ENCODE assay signal across 10 cellular contexts in genomic region chr4:153758688-153759406, GRCh38. TPM values are rescaled to one million over a fixed set of nuclear protein-coding genes. Genes with fewer than 3 reads are reported as not detected.
DNase-seq lines count a peak whose midpoint lies in the region; ATAC-seq, FAIRE-seq and TF ChIP-seq lines count a peak whose summit lies in the region.
"Had no signal": no experiment of that assay in that cellular context is flagged by ENCODE, and none has a peak within 500 bp of the region (broad histone marks: within the 10 kb centered on the region; RNA-seq: fewer than 3 reads in every experiment).

No MANE protein-coding gene starts in this region.

- ATAC-seq in stimulated activated naive CD8-positive, alpha-beta T cell treated with anti-CD3 and anti-CD28 coated beads, Interleukin-15, amount 100 ng/mL, for 72 hours: peak; percentile 3
- ATAC-seq in GM18511 (IDR thresholded peaks at IDR 0.05; ENCODE audit: unreplicated experiment) (no peak), GM21423 (IDR thresholded peaks at IDR 0.05; ENCODE audit: unreplicated experiment) (no peak)

- no peaks in the 10 kb centered on the region for H3K36me3 ChIP-seq in ascending aorta
- no peaks in the 10 kb centered on the region for H3K36me3 ChIP-seq in keratinocyte (ENCODE audit: control insufficient read depth in 2 of 2, extremely low read depth in 1 of 2, insufficient read depth in 2 of 2, low read length in 2 of 2)

- FAIRE-seq in keratinocyte (lab: Jason Lieb, UNC): no peak

- H3K27ac Mint-ChIP-seq in activated CD4-positive, alpha-beta T cell treated with anti-CD3 and anti-CD28 coated beads, Interleukin-2, amount 10 ng/mL, durations not matched to agents 7 days and 5 days: peak overlapping the region; percentile 41
- no peak overlapping the region for H3K27ac Mint-ChIP-seq in stimulated activated naive CD8-positive, alpha-beta T cell treated with anti-CD3 and anti-CD28 coated beads, Interleukin-15, amount 100 ng/mL, for 72 hours

- H3K9ac ChIP-seq in keratinocyte (ENCODE audit: control insufficient read depth, extremely low read depth, insufficient read depth, low read length): no peak overlapping the region

- H3K36me3 Mint-ChIP-seq in activated CD4-positive, alpha-beta T cell treated with anti-CD3 and anti-CD28 coated beads, Interleukin-2, amount 10 ng/mL, durations not matched to agents 7 days and 5 days (ENCODE audit: low read depth): no peaks in the 10 kb centered on the region

- peaks cover 11% of the 10 kb centered on the region for H3K4me1 Mint-ChIP-seq in activated CD4-positive, alpha-beta T cell treated with anti-CD3 and anti-CD28 coated beads, Interleukin-2, amount 10 ng/mL, durations not matched to agents 7 days and 5 days
- H3K4me1 Mint-ChIP-seq in stimulated activated naive CD8-positive, alpha-beta T cell treated with anti-CD3 and anti-CD28 coated beads, Interleukin-15, amount 100 ng/mL, for 72 hours: peaks cover 19% of the 10 kb centered on the region

- H3K9me3 Mint-ChIP-seq in activated CD4-positive, alpha-beta T cell treated with anti-CD3 and anti-CD28 coated beads, Interleukin-2, amount 10 ng/mL, durations not matched to agents 7 days and 5 days: no peaks in the 10 kb centered on the region
- no peaks in the 10 kb centered on the region for H3K9me3 Mint-ChIP-seq in stimulated activated naive CD8-positive, alpha-beta T cell treated with anti-CD3 and anti-CD28 coated beads, Interleukin-15, amount 100 ng/mL, for 72 hours

- DNase-seq in activated CD4-positive, alpha-beta T cell treated with anti-CD3 and anti-CD28 coated beads, Interleukin-2, amount 10 ng/mL, durations not matched to agents 7 days and 5 days: no peak
- DNase-seq in activated CD4-positive, alpha-beta T cell treated with anti-CD3 and anti-CD28 coated beads, Interleukin-2, amount 50 U/mL, for 4 hours: no peak
- DNase-seq in ascending aorta (ENCODE audit: low spot score in 2 of 2) (no peak), keratinocyte (ENCODE audit: low read depth, low spot score) (no peak), GM13976 (ENCODE audit: low spot score) (no peak)
- no peak for DNase-seq in stimulated activated naive CD8-positive, alpha-beta T cell treated with anti-CD3 and anti-CD28 coated beads, Interleukin-15, amount 100 ng/mL, for 72 hours
- DNase-seq: activated effector memory CD4-positive, alpha-beta T cell treated with anti-CD3 and anti-CD28 coated beads, Interleukin-2, amount 50 U/mL, for 16 hours; hippocampal formation had no signal

- H3K4me3 ChIP-seq in ascending aorta (peak overlapping the region; percentile 61 to 72), keratinocyte (ENCODE audit: control insufficient read depth in 2 of 3, extremely low read depth in 1 of 3, insufficient read depth in 2 of 3, low read depth in 1 of 3, low read length in 3 of 3) (no peak overlapping the region)

- no peaks in the 10 kb centered on the region for H3K9me1 ChIP-seq in keratinocyte (ENCODE audit: control insufficient read depth, extremely low read depth, insufficient read depth, low read length)

- dilution Hi-C loops in keratinocyte (cut with MboI; ENCODE audit: extremely low pct_ligation_motif_present, low sequenced_read_pairs): no loop called here

- no peak overlapping the region for H2AFZ ChIP-seq in keratinocyte (ENCODE audit: control insufficient read depth, low read length)

- no peak for TF ChIP-seq CTCF in ascending aorta (IDR thresholded peaks at IDR 0.05)
- TF ChIP-seq CTCF in keratinocyte (optimal IDR thresholded peaks at IDR 0.05 in 1 of 3, IDR thresholded peaks at IDR 0.05 in 1 of 3, conservative IDR thresholded peaks at IDR 0.05 in 1 of 3; ENCODE audit: extremely low read depth in 1 of 3, insufficient read depth in 2 of 3, low read length in 3 of 3): no peak
- TF ChIP-seq CTCF in GM13976 (IDR thresholded peaks at IDR 0.05; ENCODE audit: borderline replicate concordance, control extremely low read depth, extremely low read depth, insufficient read depth, missing control alignments): no peak

- H3K4me1 ChIP-seq in ascending aorta: no peaks in the 10 kb centered on the region
- no peaks in the 10 kb centered on the region for H3K4me1 ChIP-seq in keratinocyte (ENCODE audit: control insufficient read depth, extremely low read depth, insufficient read depth, low read length)

- H3K9me3 ChIP-seq in ascending aorta (peaks cover 0 to 3% of the 10 kb centered on the region in 2 donors), keratinocyte (ENCODE audit: control insufficient read depth, low read depth, low read length) (no peaks in the 10 kb centered on the region)

- H3K27ac ChIP-seq in ascending aorta: no peak overlapping the region
- no peak overlapping the region for H3K27ac ChIP-seq in keratinocyte (ENCODE audit: control insufficient read depth, insufficient read depth, low read length)

- POLR2A ChIA-PET in activated CD4-positive, alpha-beta T cell treated with anti-CD3 and anti-CD28 coated beads, Interleukin-2, amount 10 ng/mL, durations not matched to agents 7 days and 5 days (lab: Charles Lee): no interaction called here

- intact Hi-C loops in ascending aorta (cut with DNase I): loop anchor here (10.0 kb wide), 1 partner anchor 614 kb away; no protein-coding TSS in a partner anchor

- H3K27me3 ChIP-seq in ascending aorta (no peaks in the 10 kb centered on the region), keratinocyte (ENCODE audit: control insufficient read depth, extremely low read depth, insufficient read depth, low read length) (peaks cover 18% of the 10 kb centered on the region)

- H3K4me2 ChIP-seq in keratinocyte (ENCODE audit: control insufficient read depth, extremely low read depth, insufficient read depth, low read depth, low read length): peak overlapping the region; percentile 66

- H3K27me3 Mint-ChIP-seq in activated CD4-positive, alpha-beta T cell treated with anti-CD3 and anti-CD28 coated beads, Interleukin-2, amount 10 ng/mL, durations not matched to agents 7 days and 5 days: peaks cover 28% of the 10 kb centered on the region
- H3K27me3 Mint-ChIP-seq in stimulated activated naive CD8-positive, alpha-beta T cell treated with anti-CD3 and anti-CD28 coated beads, Interleukin-15, amount 100 ng/mL, for 72 hours: peaks cover 69% of the 10 kb centered on the region

- in situ Hi-C loops in GM13976 (cut with MboI; ENCODE audit: low sequenced_read_pairs, unreplicated experiment): no loop called here

- no peaks in the 10 kb centered on the region for H3K79me2 ChIP-seq in keratinocyte (ENCODE audit: control insufficient read depth, insufficient read depth, low read length)

- no peaks in the 10 kb centered on the region for H4K20me1 ChIP-seq in keratinocyte (ENCODE audit: control insufficient read depth, extremely low read depth, insufficient read depth, low read length)

- CTCF ChIA-PET in activated CD4-positive, alpha-beta T cell treated with anti-CD3 and anti-CD28 coated beads, Interleukin-2, amount 10 ng/mL, durations not matched to agents 7 days and 5 days (lab: Charles Lee): no interaction called here

- H3K4me3 Mint-ChIP-seq in activated CD4-positive, alpha-beta T cell treated with anti-CD3 and anti-CD28 coated beads, Interleukin-2, amount 10 ng/mL, durations not matched to agents 7 days and 5 days: peak overlapping the region; percentile 20
- peak overlapping the region; percentile 44 to 51 for H3K4me3 Mint-ChIP-seq in stimulated activated naive CD8-positive, alpha-beta T cell treated with anti-CD3 and anti-CD28 coated beads, Interleukin-15, amount 100 ng/mL, for 72 hours

RNA-seq across cellular contexts. Expression of gene RNF175, which starts 1.0 kb away (rescaled TPM):
- total RNA-seq in activated CD4-positive, alpha-beta T cell treated with anti-CD3 and anti-CD28 coated beads, Interleukin-2, amount 10 ng/mL, durations not matched to agents 7 days and 5 days: not detected
- total RNA-seq in ascending aorta: not detected
- 0.04 to 0.08 TPM in 2 of 3 replicates, not detected in the other for polyA plus RNA-seq in keratinocyte
- not detected for polyA plus RNA-seq in keratinocyte (2011; ENCODE audit: low read depth)
- polyA plus RNA-seq in keratinocyte (2011; cell fraction: cytosol; rRNA removed): 0.04 TPM in 1 of 2 replicates, not detected in the other
- polyA plus RNA-seq in keratinocyte (2011; cell fraction: nucleus; rRNA removed): 0.05 and 0.09 TPM in 2 replicates
- not detected in 2 replicates for polyA plus RNA-seq in keratinocyte (2012; ENCODE audit: low replicate concordance)
- polyA minus RNA-seq in keratinocyte: not detected in 3 replicates
- polyA minus RNA-seq in keratinocyte (2011; cell fraction: cytosol; rRNA and poly(A)+ RNA removed): not detected
- polyA minus RNA-seq in keratinocyte (2011; cell fraction: nucleus; rRNA and poly(A)+ RNA removed): not detected in 2 replicates

RNA-seq across cellular contexts. Expression of gene SFRP2, which starts 30.0 kb away (rescaled TPM):
- not detected for total RNA-seq in activated CD4-positive, alpha-beta T cell treated with anti-CD3 and anti-CD28 coated beads, Interleukin-2, amount 10 ng/mL, durations not matched to agents 7 days and 5 days
- total RNA-seq in ascending aorta: 56.2 TPM
- polyA plus RNA-seq in keratinocyte: not detected in 3 replicates
- polyA plus RNA-seq in keratinocyte (2011; ENCODE audit: low read depth): not detected
- polyA plus RNA-seq in keratinocyte (2011; cell fraction: cytosol; rRNA removed): not detected in 2 replicates
- not detected in 2 replicates for polyA plus RNA-seq in keratinocyte (2011; cell fraction: nucleus; rRNA removed)
- not detected in 2 replicates for polyA plus RNA-seq in keratinocyte (2012; ENCODE audit: low replicate concordance)
- not detected in 3 replicates for polyA minus RNA-seq in keratinocyte
- not detected for polyA minus RNA-seq in keratinocyte (2011; cell fraction: cytosol; rRNA and poly(A)+ RNA removed)
- not detected in 2 replicates for polyA minus RNA-seq in keratinocyte (2011; cell fraction: nucleus; rRNA and poly(A)+ RNA removed)

Comparison
In these comparisons a context has a peak if more than half of its experiments do, and no peak if none do; other contexts are left out.
1. H3K4me3 ChIP-seq: peak in ascending aorta (2 of 2); none in keratinocyte (0 of 3).
2. RNA of gene SFRP2, which starts 30.0 kb away (total RNA-seq): 56.2 TPM in ascending aorta (single experiment); not detected in activated CD4-positive, alpha-beta T cell treated with anti-CD3 and anti-CD28 coated beads, Interleukin-2, amount 10 ng/mL, durations not matched to agents 7 days and 5 days; every median in the first group is over 10 times any median in the second.